Comparison of ENCODE assay signal across 8 cellular contexts in genomic region chr12:106358410-106359241, GRCh38. TPM values are rescaled to one million over a fixed set of nuclear protein-coding genes. Genes with fewer than 3 reads are reported as not detected.
DNase-seq lines count a peak whose midpoint lies in the region; ATAC-seq and TF ChIP-seq lines count a peak whose summit lies in the region.

No MANE protein-coding gene starts in this region.

- no peaks in the 10 kb centered on the region for H3K36me3 ChIP-seq in adrenal gland (replicated peaks in 1 of 2)
- no peaks in the 10 kb centered on the region for H3K36me3 ChIP-seq in smooth muscle cell (ENCODE audit: low read depth)

- peaks cover 16 to 23% of the 10 kb centered on the region in 2 donors for H3K4me1 ChIP-seq in adrenal gland (replicated peaks in 1 of 2)
- H3K4me1 ChIP-seq in smooth muscle cell (ENCODE audit: low read depth): peaks cover 4% of the 10 kb centered on the region

- TF ChIP-seq CTCF in LNCaP clone FGC (IDR thresholded peaks at IDR 0.05; ENCODE audit: control insufficient read depth, extremely low read depth, insufficient read depth) (0 out of 2 replicates have a peak, but pooled peaks have one; percentile 18), adrenal gland (IDR thresholded peaks at IDR 0.05) (no peak), smooth muscle cell (IDR thresholded peaks at IDR 0.05; ENCODE audit: borderline replicate concordance, insufficient read depth, poor library complexity, severe bottlenecking) (no peak)

- intact Hi-C loops in adrenal gland (cut with DNase I): loop anchor here in 1 of 2 donors (10.0 kb wide), 1 partner anchor 54 kb away; the partner anchor contains the start of gene TCP11L2

- peaks cover 15% of the 10 kb centered on the region for H3K79me2 ChIP-seq in smooth muscle cell (ENCODE audit: low read depth)

- H3K9me3 ChIP-seq in adrenal gland (replicated peaks in 1 of 3) (no peaks in the 10 kb centered on the region), smooth muscle cell (replicated peaks; ENCODE audit: low read depth) (no peaks in the 10 kb centered on the region)

- peak overlapping the region; percentile 88 for H3K4me2 ChIP-seq in smooth muscle cell

- H3K27ac ChIP-seq in adrenal gland: peak overlapping the region; percentile 57 to 96 (median 93)
- peak overlapping the region; percentile 96 for H3K27ac ChIP-seq in smooth muscle cell (ENCODE audit: low read depth)

- 32 to 35% (median 33%) methylated on average over 17 of the region's 17 CpGs for WGBS in adrenal gland, 4 donors
- 24% methylated on average over 17 of the region's 17 CpGs for WGBS in smooth muscle cell (ENCODE audit: low lambda C conversion rate)

- no peaks in the 10 kb centered on the region for H4K20me1 ChIP-seq in smooth muscle cell (ENCODE audit: low read depth)

- H2AFZ ChIP-seq in smooth muscle cell (ENCODE audit: low read depth): peak overlapping the region; percentile 79

- H3K4me3 ChIP-seq in LNCaP clone FGC (ENCODE audit: low read depth, low read length) (peak overlapping the region; percentile 70), adrenal gland (peak overlapping the region in 3 of 4 donors; percentile 64 to 80 (median 70)), iPS-11a (ENCODE audit: low read depth, low read length) (peak overlapping the region; percentile 93), smooth muscle cell (peak overlapping the region; percentile 80)

- DNase-seq in EH (ENCODE audit: low read depth) (peak; percentile 85), LNCaP clone FGC (ENCODE audit: low read depth) (peak; percentile 14), adrenal gland (peak in 5 of 7 donors; percentile 61 to 81 (median 69)), smooth muscle cell (lab: John Stamatoyannopoulos, UW; ENCODE audit: unreplicated experiment) (no peak), NCI-H187 (lab: John Stamatoyannopoulos, UW) (no peak)
- no peak for DNase-seq in stimulated activated CD4-positive, alpha-beta T cell treated with anti-CD3 and anti-CD28 coated beads, Interleukin-4, amount 100 ng/mL, for 1 hour

- H3K9ac ChIP-seq in smooth muscle cell (ENCODE audit: low read depth): peak overlapping the region; percentile 90

- peaks cover 8% of the 10 kb centered on the region for H3F3A ChIP-seq in smooth muscle cell (ENCODE audit: low read depth)

- H3K27me3 ChIP-seq in adrenal gland (no peaks in the 10 kb centered on the region), smooth muscle cell (ENCODE audit: low read depth) (no peaks in the 10 kb centered on the region)

- peak; percentile 8 for ATAC-seq in GM21786 (IDR thresholded peaks at IDR 0.05; ENCODE audit: unreplicated experiment)

- TF ChIP-seq POLR2A in adrenal gland (IDR thresholded peaks at IDR 0.05): no peak

RNA-seq across cellular contexts. Expression of gene POLR3B, which starts 1.1 kb away (rescaled TPM):
- total RNA-seq in adrenal gland (10 to 100 TPM in 7 of 8 donors, 1 to 10 TPM in 1; 9.8 to 22.4 (median 13.7) TPM), smooth muscle cell (7.5 and 11.7 TPM in 2 replicates)
- polyA plus RNA-seq in adrenal gland (10 to 100 TPM in 1 of 3 donors, 1 to 10 TPM in 2; 2.6 to 33.8 (median 2.7) TPM), smooth muscle cell (4.8 and 7.3 TPM in 2 replicates)

RNA-seq across cellular contexts. Expression of gene TCP11L2, which starts 56.1 kb away (rescaled TPM):
- 10 to 100 TPM; 13.1 to 70.4 (median 39.4) TPM for total RNA-seq in adrenal gland
- polyA plus RNA-seq in adrenal gland: 1 to 10 TPM; 2.3 to 10.0 (median 5.8) TPM
- total RNA-seq in smooth muscle cell: 15.1 and 19.1 TPM in 2 replicates
- polyA plus RNA-seq in smooth muscle cell: 2.4 and 3.5 TPM in 2 replicates

Comparison
In these comparisons a context has a peak if more than half of its experiments do, and no peak if none do; other contexts are left out.
1. DNase-seq: peak in EH (single experiment), LNCaP clone FGC (single experiment) and adrenal gland (5 of 7); none in smooth muscle cell (single experiment), stimulated activated CD4-positive, alpha-beta T cell treated with anti-CD3 and anti-CD28 coated beads, Interleukin-4, amount 100 ng/mL, for 1 hour (single experiment) and NCI-H187 (0 of 2).
2. Peak in every context shown above with its lines, with median percentiles within 50 percentile points of each other: H3K4me3 ChIP-seq.